In the genomic region with DNA sequence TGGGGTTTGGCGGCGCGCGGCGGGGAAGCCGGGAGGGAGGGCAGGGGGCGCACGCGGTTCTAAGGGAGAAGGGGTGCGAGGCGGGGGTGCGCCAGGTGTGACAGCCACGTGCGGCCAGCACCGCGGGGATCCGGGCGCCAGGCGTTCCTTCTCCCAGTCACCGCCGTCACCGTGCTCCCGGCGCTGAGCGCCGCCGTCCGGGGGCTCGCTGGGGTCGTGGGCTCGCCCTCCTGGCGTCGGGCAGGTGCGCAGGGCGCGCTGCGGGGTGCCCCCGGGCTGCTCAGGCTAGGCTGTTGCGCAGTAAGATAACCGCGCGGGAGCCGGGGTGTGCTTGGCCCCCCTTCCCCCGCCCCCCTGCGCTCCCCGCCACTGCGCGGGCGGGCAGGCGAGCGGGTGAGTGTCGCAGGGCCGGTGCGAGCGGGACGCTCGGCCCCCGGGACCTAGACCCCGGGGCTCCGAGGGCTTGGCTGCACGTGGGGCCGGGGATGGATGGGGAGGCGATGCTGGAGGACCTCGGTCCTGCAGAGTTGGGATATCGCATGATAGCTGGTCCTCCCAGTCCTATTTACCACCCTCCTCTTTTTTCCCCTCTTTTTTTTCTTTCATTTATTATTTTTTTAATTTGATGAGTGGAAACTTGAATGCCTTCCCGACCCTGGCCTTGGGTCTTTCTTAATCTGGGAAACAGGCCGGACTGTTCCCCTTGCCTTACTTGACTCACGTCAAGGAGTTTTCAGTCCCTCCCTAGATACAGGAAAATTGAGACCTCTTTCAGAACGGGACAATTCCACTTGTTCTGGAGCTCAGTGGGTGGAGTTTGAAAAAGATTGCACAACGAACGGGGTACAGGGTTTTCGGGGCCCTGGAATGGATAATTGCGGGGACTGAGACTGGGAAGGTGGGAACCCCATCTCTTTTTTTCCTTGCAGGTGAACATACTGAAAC, we compare ENCODE assay signal across 8 cellular contexts. TPM values are rescaled to one million over a fixed set of nuclear protein-coding genes. Genes with fewer than 3 reads are reported as not detected.
DNase-seq lines count a peak whose midpoint lies in the region; ATAC-seq and TF ChIP-seq lines count a peak whose summit lies in the region.

No MANE protein-coding gene starts in this region.

- H3K27me3 Mint-ChIP-seq in activated T-helper 17 cell treated with anti-CD3 and anti-CD28 coated beads, Interleukin-2, amount 50 U/mL, for 72 hours = no peaks in the 10 kb centered on the region

- DNase-seq in NCI-H69 (lab: John Stamatoyannopoulos, UW) (peak; percentile 78), fibroblast of the aortic adventitia (ENCODE audit: low read depth) (peak; percentile 32), omental fat pad (ENCODE audit: low spot score) (no peak), mucosa of gallbladder (ENCODE audit: low spot score) (no peak)

- H3K36me3 ChIP-seq in urinary bladder (ENCODE audit: insufficient read depth) = no peaks in the 10 kb centered on the region

- WGBS in urinary bladder = 2% methylated on average over 65 of the region's 73 CpGs

- H3K4me3 ChIP-seq in fibroblast of the aortic adventitia (ENCODE audit: low read depth, low read length) (peak overlapping the region; percentile 91), urinary bladder (ENCODE audit: low read depth, low read length) (peak overlapping the region; percentile 85)

- H3K27ac Mint-ChIP-seq in activated T-helper 17 cell treated with anti-CD3 and anti-CD28 coated beads, Interleukin-2, amount 50 U/mL, for 72 hours = peak overlapping the region; percentile 93

- H3K4me1 ChIP-seq in urinary bladder (ENCODE audit: insufficient read depth) = no peaks in the 10 kb centered on the region

- ATAC-seq in GM21526 (IDR thresholded peaks at IDR 0.05; ENCODE audit: low FRiP score, unreplicated experiment) = peak; percentile 27
- ATAC-seq in activated T-helper 17 cell treated with anti-CD3 and anti-CD28 coated beads, Interleukin-2, amount 50 U/mL, for 72 hours (replicated peaks) = peak; percentile 14
- ATAC-seq in omental fat pad (ENCODE audit: low FRiP score) = peak; percentile 33

- no peaks in the 10 kb centered on the region for H3K9me3 Mint-ChIP-seq in activated T-helper 17 cell treated with anti-CD3 and anti-CD28 coated beads, Interleukin-2, amount 50 U/mL, for 72 hours

- H3K27ac ChIP-seq in C4-2B (peak overlapping the region; percentile 76), urinary bladder (ENCODE audit: low read depth) (peak overlapping the region; percentile 89)

- peaks cover 25% of the 10 kb centered on the region for H3K36me3 Mint-ChIP-seq in activated T-helper 17 cell treated with anti-CD3 and anti-CD28 coated beads, Interleukin-2, amount 50 U/mL, for 72 hours (ENCODE audit: low read depth)

- no peaks in the 10 kb centered on the region for H3K4me1 Mint-ChIP-seq in activated T-helper 17 cell treated with anti-CD3 and anti-CD28 coated beads, Interleukin-2, amount 50 U/mL, for 72 hours

- peak overlapping the region; percentile 99 for H3K4me3 Mint-ChIP-seq in activated T-helper 17 cell treated with anti-CD3 and anti-CD28 coated beads, Interleukin-2, amount 50 U/mL, for 72 hours

- TF ChIP-seq CTCF in C4-2B (conservative IDR thresholded peaks at IDR 0.05) = no peak
- no peak for TF ChIP-seq CTCF in fibroblast of the aortic adventitia (IDR thresholded peaks at IDR 0.05; ENCODE audit: insufficient read depth, low read length)
- TF ChIP-seq CTCF in omental fat pad (IDR thresholded peaks at IDR 0.05) = no peak

RNA-seq across cellular contexts. Expression of a gene that starts 0.8 kb away (rescaled TPM):
- total RNA-seq in activated T-helper 17 cell treated with anti-CD3 and anti-CD28 coated beads, Interleukin-2, amount 50 U/mL, for 72 hours = 10 to 100 TPM; 10.0 to 15.7 TPM
- total RNA-seq in fibroblast of the aortic adventitia (ENCODE audit: low replicate concordance) = 6.3 and 13.9 TPM in 2 replicates
- total RNA-seq in omental fat pad = 10 to 100 TPM; 13.9 to 45.1 (median 34.3) TPM
- 12.2 TPM for total RNA-seq in urinary bladder
- polyA plus RNA-seq in urinary bladder = 8.5 TPM
- total RNA-seq in mucosa of gallbladder = 11.6 TPM

Comparison
In these comparisons a context has a peak if more than half of its experiments do, and no peak if none do; other contexts are left out.
1. DNase-seq: peak in NCI-H69 (single experiment) and fibroblast of the aortic adventitia (single experiment); none in omental fat pad (single experiment) and mucosa of gallbladder (single experiment).
2. Peak in every context shown above with its lines, with median percentiles within 50 percentile points of each other: ATAC-seq.